ENCODE assay signal across 1 cellular context in the genomic region with DNA sequence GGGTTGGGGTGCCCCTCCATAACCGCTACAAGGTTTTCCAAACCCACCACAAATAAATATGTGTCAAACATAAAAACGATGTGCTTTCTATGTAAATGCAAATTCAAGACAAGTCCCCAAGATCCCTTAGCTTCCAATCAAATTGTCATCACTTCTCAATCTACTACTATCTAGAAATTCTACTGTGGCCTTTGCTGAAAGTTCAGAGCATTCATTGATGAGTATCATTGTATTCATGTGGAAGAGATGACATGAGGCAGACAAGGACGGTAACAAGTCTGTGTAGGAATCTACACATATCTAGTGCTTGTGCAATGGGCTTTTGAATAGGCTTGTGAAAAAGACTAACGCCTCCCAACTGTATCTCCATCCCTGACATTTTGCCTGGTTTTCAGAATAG.
TF ChIP-seq lines count a peak whose summit lies in the region.

No MANE protein-coding gene starts in this region.

TF ChIP-seq in A549, 52 proteins besides CTCF, POLR2A, EP300 and RAD21 (continued from another document):
- TF ChIP-seq HES2 (IDR thresholded peaks at IDR 0.05): no peak
- TF ChIP-seq EHF (CRISPR knock-in tag; IDR thresholded peaks at IDR 0.05): no peak
- no peak for TF ChIP-seq NFE2L2 (conservative IDR thresholded peaks at IDR 0.05; ENCODE audit: low read length)
- TF ChIP-seq HDAC2 (IDR thresholded peaks at IDR 0.05): no peak
- no peak for TF ChIP-seq CHD4 (IDR thresholded peaks at IDR 0.05; ENCODE audit: borderline replicate concordance)
- no peak for TF ChIP-seq POLR2AphosphoS2 (conservative IDR thresholded peaks at IDR 0.05; ENCODE audit: low read length)
- TF ChIP-seq HEYL (CRISPR knock-in tag; IDR thresholded peaks at IDR 0.05): no peak
- no peak for TF ChIP-seq JUNB (IDR thresholded peaks at IDR 0.05)
- no peak for TF ChIP-seq MAZ (IDR thresholded peaks at IDR 0.05; ENCODE audit: borderline replicate concordance, low read depth, low read length)
- no peak for TF ChIP-seq CBX2 (IDR thresholded peaks at IDR 0.05; ENCODE audit: borderline replicate concordance, low read depth)
- TF ChIP-seq FOSB (CRISPR knock-in tag; IDR thresholded peaks at IDR 0.05): no peak
- no peak for TF ChIP-seq GATA3 (IDR thresholded peaks at IDR 0.05; ENCODE audit: borderline replicate concordance)
- no peak for TF ChIP-seq TP53 (CRISPR knock-in tag; IDR thresholded peaks at IDR 0.05)
- no peak for TF ChIP-seq REST (IDR thresholded peaks at IDR 0.05)
TF ChIP-seq in A549: peak in this region for 0.
